In the genomic region with DNA sequence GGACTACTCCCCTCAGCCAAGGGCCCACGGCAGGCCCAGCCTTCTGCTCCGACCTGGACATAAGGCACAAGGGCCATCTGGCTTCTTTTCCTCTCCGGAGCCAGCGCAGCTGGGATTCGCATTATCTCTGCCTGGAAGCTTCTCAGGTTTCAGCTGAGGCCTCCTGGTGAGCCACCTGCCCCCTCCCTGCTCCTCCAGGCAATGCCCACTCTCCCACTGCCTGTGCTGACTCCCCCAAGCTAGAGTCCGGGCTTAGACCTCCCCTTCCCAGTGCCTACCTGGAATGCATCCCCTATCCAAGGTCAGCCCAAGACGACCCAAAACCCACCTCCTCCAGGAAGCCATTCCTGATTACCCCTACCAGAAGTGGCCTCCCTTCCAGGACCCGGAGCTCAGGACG, we compare ENCODE assay signal across 11 cellular contexts.
DNase-seq lines count a peak whose midpoint lies in the region; ATAC-seq and TF ChIP-seq lines count a peak whose summit lies in the region.
"Had no signal": no experiment of that assay in that cellular context is flagged by ENCODE, and none has a peak within 500 bp of the region (broad histone marks: within the 10 kb centered on the region; RNA-seq: fewer than 3 reads in every experiment).

No MANE protein-coding gene starts in this region.

- no peak overlapping the region for H3K4me3 Mint-ChIP-seq in activated T-cell treated with anti-CD3 and anti-CD28 coated beads, Interleukin-2, amount 50 U/mL, for 72 hours
- H3K4me3 Mint-ChIP-seq in brain (no peak overlapping the region), progenitor cell of endocrine pancreas (ENCODE audit: low read depth) (no peak overlapping the region)
- H3K4me3 Mint-ChIP-seq: activated B cell treated with CpG ODN at 0.5 μM for 24 hours; stimulated activated naive B cell treated with anti-CD40 and anti-IgM and Interleukin-4, amounts not matched to agents 10 μg/mL and 1 μg/mL and 100 μg/mL, for 72 hours had no signal

- no peaks in the 10 kb centered on the region for H3K4me1 Mint-ChIP-seq in activated T-cell treated with anti-CD3 and anti-CD28 coated beads, Interleukin-2, amount 50 U/mL, for 72 hours (ENCODE audit: low read depth)
- H3K4me1 Mint-ChIP-seq in brain (peaks cover 69% of the 10 kb centered on the region), progenitor cell of endocrine pancreas (ENCODE audit: low read depth) (peaks cover 28% of the 10 kb centered on the region)
- H3K4me1 Mint-ChIP-seq: activated B cell treated with CpG ODN at 0.5 μM for 24 hours had no signal

- no peak for DNase-seq in activated T-cell treated with anti-CD3 and anti-CD28 coated beads, Interleukin-2, amount 50 U/mL, for 72 hours
- DNase-seq in activated T-cell treated with anti-CD3 and anti-CD28 coated beads for 4 hours, result no peak
- peak; percentile 98 for DNase-seq in NCI-H2171 (lab: John Stamatoyannopoulos, UW)
- no peak for DNase-seq in progenitor cell of endocrine pancreas (ENCODE audit: low spot score, unreplicated experiment)
- DNase-seq in GM13977 (ENCODE audit: low spot score), result no peak
- DNase-seq in RKO (ENCODE audit: low spot score), result no peak
- DNase-seq: activated B cell treated with CpG ODN at 0.5 μM for 24 hours; naive thymus-derived CD4-positive, alpha-beta T cell; stimulated activated naive B cell treated with anti-CD40 and anti-IgM and Interleukin-4, amounts not matched to agents 10 μg/mL and 1 μg/mL and 100 μg/mL, for 72 hours had no signal

- no peak for ATAC-seq in activated T-cell treated with anti-CD3 and anti-CD28 coated beads, Interleukin-2, amount 50 U/mL, for 72 hours (replicated peaks in 1 of 2)
- ATAC-seq in HG02938 (IDR thresholded peaks at IDR 0.05; ENCODE audit: unreplicated experiment), result no peak
- ATAC-seq: naive thymus-derived CD4-positive, alpha-beta T cell had no signal

- TF ChIP-seq CTCF in brain (conservative IDR thresholded peaks at IDR 0.05) (no peak), progenitor cell of endocrine pancreas (IDR thresholded peaks at IDR 0.05; ENCODE audit: unreplicated experiment) (no peak), GM13977 (IDR thresholded peaks at IDR 0.05; ENCODE audit: extremely low read depth, insufficient read depth, missing control alignments) (no peak)

- peak overlapping the region; percentile 56 for H3K27ac Mint-ChIP-seq in activated T-cell treated with anti-CD3 and anti-CD28 coated beads, Interleukin-2, amount 50 U/mL, for 72 hours
- H3K27ac Mint-ChIP-seq in brain, result peak overlapping the region; percentile 20 to 95 (median 78)
- H3K27ac Mint-ChIP-seq in progenitor cell of endocrine pancreas, result peak overlapping the region; percentile 9
- H3K27ac Mint-ChIP-seq: activated B cell treated with CpG ODN at 0.5 μM for 24 hours had no signal

- no peaks in the 10 kb centered on the region for H3K9me3 Mint-ChIP-seq in activated T-cell treated with anti-CD3 and anti-CD28 coated beads, Interleukin-2, amount 50 U/mL, for 72 hours
- H3K9me3 Mint-ChIP-seq in brain (no peaks in the 10 kb centered on the region), progenitor cell of endocrine pancreas (ENCODE audit: low read depth) (no peaks in the 10 kb centered on the region)
- H3K9me3 Mint-ChIP-seq: activated B cell treated with CpG ODN at 0.5 μM for 24 hours; naive thymus-derived CD4-positive, alpha-beta T cell; stimulated activated naive B cell treated with anti-CD40 and anti-IgM and Interleukin-4, amounts not matched to agents 10 μg/mL and 1 μg/mL and 100 μg/mL, for 72 hours had no signal

- no peaks in the 10 kb centered on the region for H3K27me3 Mint-ChIP-seq in activated T-cell treated with anti-CD3 and anti-CD28 coated beads, Interleukin-2, amount 50 U/mL, for 72 hours (ENCODE audit: low read depth)
- H3K27me3 Mint-ChIP-seq in brain, result peaks cover 3% of the 10 kb centered on the region
- H3K27me3 Mint-ChIP-seq in progenitor cell of endocrine pancreas, result peaks cover 3% of the 10 kb centered on the region
- H3K27me3 Mint-ChIP-seq: activated B cell treated with CpG ODN at 0.5 μM for 24 hours; naive thymus-derived CD4-positive, alpha-beta T cell; stimulated activated naive B cell treated with anti-CD40 and anti-IgM and Interleukin-4, amounts not matched to agents 10 μg/mL and 1 μg/mL and 100 μg/mL, for 72 hours had no signal

- in situ Hi-C loops in GM13977 (cut with MboI; ENCODE audit: low pct_unique_long_range_greater_than_20kb, low sequenced_read_pairs, unreplicated experiment), result no loop called here

- peaks cover 17 to 41% of the 10 kb centered on the region in 2 donors for H3K36me3 Mint-ChIP-seq in activated T-cell treated with anti-CD3 and anti-CD28 coated beads, Interleukin-2, amount 50 U/mL, for 72 hours (ENCODE audit: insufficient read depth in 2 of 2)
- peaks cover 10% of the 10 kb centered on the region for H3K36me3 Mint-ChIP-seq in brain
- peaks cover 2% of the 10 kb centered on the region for H3K36me3 Mint-ChIP-seq in progenitor cell of endocrine pancreas (ENCODE audit: insufficient read depth)

Comparison
In these comparisons a context has a peak if more than half of its experiments do, and no peak if none do; other contexts are left out.
1. H3K27ac Mint-ChIP-seq: peak in every context shown above with its lines; median percentile 78 in brain; 56 in activated T-cell treated with anti-CD3 and anti-CD28 coated beads, Interleukin-2, amount 50 U/mL, for 72 hours; 9 in progenitor cell of endocrine pancreas.